In genomic region chr3:186281172-186281571, GRCh38 we compare ENCODE assay signal across 1 cellular context.
TF ChIP-seq lines count a peak whose summit lies in the region.

No MANE protein-coding gene starts in this region.

TF ChIP-seq in GM23338, 12 proteins besides CTCF, POLR2A, EP300 and RAD21 (continued from another document):
- no peak for TF ChIP-seq ETS1 (IDR thresholded peaks at IDR 0.05)
- TF ChIP-seq CREB1 (CRISPR knock-in tag; IDR thresholded peaks at IDR 0.05; ENCODE audit: low read depth), result no peak
- no peak for TF ChIP-seq REST (IDR thresholded peaks at IDR 0.05; ENCODE audit: unreplicated experiment)
- TF ChIP-seq EZH2phosphoT487 (IDR thresholded peaks at IDR 0.05; ENCODE audit: unreplicated experiment), result no peak
- no peak for TF ChIP-seq ZNF331 (CRISPR knock-in tag; IDR thresholded peaks at IDR 0.05; ENCODE audit: low read depth)
- TF ChIP-seq EZH2 (IDR thresholded peaks at IDR 0.05; ENCODE audit: low read depth, unreplicated experiment), result no peak
